9 cellular contexts compared by ENCODE assay signal in genomic region chr5:78899922-78900362, GRCh38.
DNase-seq lines count a peak whose midpoint lies in the region; ATAC-seq, FAIRE-seq and TF ChIP-seq lines count a peak whose summit lies in the region.
"Had no signal": no experiment of that assay in that cellular context is flagged by ENCODE, and none has a peak within 500 bp of the region (broad histone marks: within the 10 kb centered on the region; RNA-seq: fewer than 3 reads in every experiment).

No MANE protein-coding gene starts in this region.

- no peak for FAIRE-seq in RCC 7860 (lab: Jason Lieb, UNC)
- FAIRE-seq in small intestine (lab: Jason Lieb, UNC), result no peak

- TF ChIP-seq POLR2A in esophagus squamous epithelium (IDR thresholded peaks at IDR 0.05), result no peak

- H3K27ac Mint-ChIP-seq in CD4-positive, alpha-beta T cell, result no peak overlapping the region
- H3K27ac Mint-ChIP-seq: naive thymus-derived CD4-positive, alpha-beta T cell had no signal

- H3K4me1 ChIP-seq in HAP-1 (no peaks in the 10 kb centered on the region), esophagus squamous epithelium (peaks cover 0 to 7% (median 0%) of the 10 kb centered on the region in 3 donors), small intestine (ENCODE audit: control insufficient read depth in 2 of 2, insufficient read depth in 1 of 2, low read depth in 1 of 2, low read length in 1 of 2) (no peaks in the 10 kb centered on the region)

- no peak overlapping the region for H3K4me3 Mint-ChIP-seq in CD4-positive, alpha-beta T cell

- intact Hi-C loops in esophagus squamous epithelium (cut with DNase I), result no loop called here
- intact Hi-C loops in CD4-positive, alpha-beta T cell (cut with DNase I, micrococcal nuclease), result no loop called here

- DNase-seq in D341Med (ENCODE audit: low spot score) (peak; percentile 56), HAP-1 (ENCODE audit: low spot score in 2 of 2) (peak; percentile 58 to 74), RCC 7860 (ENCODE audit: low spot score) (peak; percentile 10), esophagus squamous epithelium (lab: John Stamatoyannopoulos, UW) (no peak), small intestine (peak; percentile 38), KG1 (lab: John Stamatoyannopoulos, UW) (no peak), NCI-H446 treated with DMSO at 0.1 percent for 48 hours (lab: John Stamatoyannopoulos, UW) (no peak)
- DNase-seq in CD4-positive, alpha-beta T cell, result no peak

- in situ Hi-C loops in HAP-1 (cut with MboI; ENCODE audit: low sequenced_read_pairs), result no loop called here

- POLR2A ChIA-PET in CD4-positive, alpha-beta T cell (lab: Charles Lee), result no interaction called here

- no peaks in the 10 kb centered on the region for H3K36me3 ChIP-seq in HAP-1 (replicated peaks)
- no peaks in the 10 kb centered on the region for H3K36me3 ChIP-seq in esophagus squamous epithelium
- no peaks in the 10 kb centered on the region for H3K36me3 ChIP-seq in small intestine (ENCODE audit: control insufficient read depth in 2 of 2, insufficient read depth in 2 of 2, low read length in 2 of 2)

- no peaks in the 10 kb centered on the region for H3K27me3 Mint-ChIP-seq in CD4-positive, alpha-beta T cell
- H3K27me3 Mint-ChIP-seq: naive thymus-derived CD4-positive, alpha-beta T cell had no signal

- TF ChIP-seq CTCF in esophagus squamous epithelium (IDR thresholded peaks at IDR 0.05), result peak in 5 of 6 experiments; percentile 13 to 65 (median 43)
- TF ChIP-seq CTCF in CD4-positive, alpha-beta T cell (IDR thresholded peaks at IDR 0.05), result no peak

- H3K4me1 Mint-ChIP-seq in CD4-positive, alpha-beta T cell (ENCODE audit: low read depth), result no peaks in the 10 kb centered on the region
- H3K4me1 Mint-ChIP-seq: naive thymus-derived CD4-positive, alpha-beta T cell had no signal

- H3K27me3 ChIP-seq in HAP-1 (ENCODE audit: low read depth) (no peaks in the 10 kb centered on the region), esophagus squamous epithelium (no peaks in the 10 kb centered on the region), small intestine (ENCODE audit: control insufficient read depth in 2 of 2, insufficient read depth in 2 of 2, low read length in 2 of 2) (no peaks in the 10 kb centered on the region)
- no peaks in the 10 kb centered on the region for H3K27me3 ChIP-seq in CD4-positive, alpha-beta T cell (ENCODE audit: control insufficient read depth, insufficient read depth, low read length)

- H3K27ac ChIP-seq in esophagus squamous epithelium (no peak overlapping the region), small intestine (ENCODE audit: low read depth in 1 of 2, low read length in 1 of 2) (no peak overlapping the region)
- H3K27ac ChIP-seq in CD4-positive, alpha-beta T cell (ENCODE audit: low read depth, low read length), result no peak overlapping the region

- H3K9me3 ChIP-seq in HAP-1, result no peaks in the 10 kb centered on the region
- H3K9me3 ChIP-seq in esophagus squamous epithelium, result peaks cover 0 to 9% (median 0%) of the 10 kb centered on the region in 3 donors
- no peaks in the 10 kb centered on the region for H3K9me3 ChIP-seq in small intestine (ENCODE audit: control insufficient read depth, low read depth)
- peaks cover 11% of the 10 kb centered on the region for H3K9me3 ChIP-seq in CD4-positive, alpha-beta T cell (ENCODE audit: control insufficient read depth, low read length)

- H3K4me3 ChIP-seq in HAP-1, result no peak overlapping the region
- no peak overlapping the region for H3K4me3 ChIP-seq in esophagus squamous epithelium
- no peak overlapping the region for H3K4me3 ChIP-seq in small intestine (ENCODE audit: low read depth in 1 of 2, low read length in 2 of 2)

- H3K9me3 Mint-ChIP-seq in CD4-positive, alpha-beta T cell, result peaks cover 14% of the 10 kb centered on the region

- CTCF ChIA-PET in CD4-positive, alpha-beta T cell (lab: Charles Lee), result no interaction called here

- WGBS in esophagus squamous epithelium, 2 donors, result 26 to 36% methylated on average over 2 to 3 of the region's 3 CpGs
- WGBS in small intestine, 3 donors, result 15 to 23% (median 16%) methylated on average over 3 of the region's 3 CpGs

- H3K36me3 Mint-ChIP-seq in CD4-positive, alpha-beta T cell (ENCODE audit: low read depth), result peaks cover 48% of the 10 kb centered on the region

- ATAC-seq in CD4-positive, alpha-beta T cell (ENCODE audit: poor library complexity), result no peak
- ATAC-seq: naive thymus-derived CD4-positive, alpha-beta T cell had no signal

Comparison
In these comparisons a context has a peak if more than half of its experiments do, and no peak if none do; other contexts are left out.
1. DNase-seq: peak in D341Med (single experiment), HAP-1 (2 of 2), RCC 7860 (single experiment) and small intestine (single experiment); none in esophagus squamous epithelium (single experiment), CD4-positive, alpha-beta T cell (0 of 10), KG1 (single experiment) and NCI-H446 treated with DMSO at 0.1 percent for 48 hours (single experiment).